ENCODE assay signal across 15 cellular contexts in the genomic region with DNA sequence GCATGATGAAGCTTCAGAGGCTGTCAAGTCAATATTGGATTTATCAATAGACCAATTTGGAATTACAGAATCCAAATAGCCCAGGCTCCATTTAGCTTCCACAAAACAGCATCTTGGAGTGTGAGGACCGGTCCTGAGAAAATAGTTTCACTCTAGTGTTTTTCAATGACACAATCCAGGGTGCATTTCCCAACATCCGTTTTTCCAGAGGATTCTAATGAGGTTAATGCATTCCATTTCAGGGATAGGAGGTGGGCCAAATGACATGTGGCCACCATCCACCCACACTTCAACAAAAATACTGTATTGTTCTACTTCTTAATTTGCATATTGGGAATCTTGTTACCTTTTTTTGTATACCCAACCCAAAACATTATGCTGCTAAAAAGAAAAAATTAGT.
"Had no signal": no experiment of that assay in that cellular context is flagged by ENCODE, and none has a peak within 500 bp of the region (broad histone marks: within the 10 kb centered on the region; RNA-seq: fewer than 3 reads in every experiment).

No MANE protein-coding gene starts in this region.

- H3K4me1 ChIP-seq: body of pancreas, gastrocnemius medialis, heart right ventricle, left lung had no signal

- H3K36me3 ChIP-seq: gastrocnemius medialis, heart right ventricle, left lung, thoracic aorta had no signal

- H3K4me3 ChIP-seq: body of pancreas, gastrocnemius medialis, heart right ventricle, left lung, thoracic aorta had no signal

- DNase-seq: activated B cell treated with CpG ODN at 0.5 μM for 24 hours; activated CD4-positive, alpha-beta T cell treated with anti-CD3 and anti-CD28 coated beads, Interleukin-2, amount 10 ng/mL, durations not matched to agents 24 days and 14 days; activated naive CD4-positive, alpha-beta T cell treated with anti-CD3 and anti-CD28 coated beads, Interleukin-2, amount 50 U/mL, for 16 hours; body of pancreas; cerebellar nuclear complex; dermis blood vessel endothelial cell; gastrocnemius medialis; heart right ventricle; islet precursor cell; left lung; mesendoderm; stimulated activated CD4-positive, alpha-beta T cell treated with anti-CD3 and anti-CD28 coated beads, Interleukin-4, amount 100 ng/mL, for 1 hour; stimulated activated naive CD8-positive, alpha-beta T cell treated with anti-CD3 and anti-CD28 coated beads, Interleukin-15, amount 100 ng/mL, for 72 hours; T-helper 2 cell had no signal

- H3K9me3 ChIP-seq: body of pancreas, gastrocnemius medialis, heart right ventricle, left lung, thoracic aorta had no signal

- H3K27me3 ChIP-seq: body of pancreas, gastrocnemius medialis, heart right ventricle, left lung had no signal

- ATAC-seq: body of pancreas; gastrocnemius medialis; left lung; stimulated activated naive CD8-positive, alpha-beta T cell treated with anti-CD3 and anti-CD28 coated beads, Interleukin-15, amount 100 ng/mL, for 72 hours had no signal

- H3K27ac ChIP-seq: body of pancreas, gastrocnemius medialis, left lung, thoracic aorta had no signal
